Comparison of ENCODE assay signal across 2 cellular contexts in the genomic region with DNA sequence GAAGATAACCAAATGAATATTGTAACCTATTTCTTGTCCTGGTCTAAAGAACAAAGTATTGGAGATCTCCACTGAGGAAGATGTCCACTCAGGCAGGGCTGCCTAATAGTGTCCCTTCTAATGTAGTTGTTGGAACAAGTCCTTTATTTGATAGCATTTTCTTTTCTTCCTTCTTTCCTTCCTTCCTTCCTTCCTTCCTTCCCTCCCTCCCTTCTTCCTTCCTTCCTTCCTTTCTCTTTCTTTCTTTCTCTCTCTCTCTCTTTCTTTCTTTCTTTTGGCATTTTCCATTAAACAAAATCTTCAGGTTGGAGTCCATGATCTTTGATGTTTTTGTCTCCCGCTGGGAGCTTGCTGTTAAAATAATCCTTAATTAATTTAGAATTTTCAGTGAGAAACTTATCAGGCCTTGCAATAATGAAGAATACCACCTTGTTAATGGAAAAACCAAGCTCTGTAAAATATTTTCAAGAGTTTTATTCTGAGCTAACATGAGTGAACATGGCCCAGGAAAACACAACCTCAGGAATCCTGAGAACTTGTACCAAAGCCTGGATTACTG.
TF ChIP-seq lines count a peak whose summit lies in the region.

No MANE protein-coding gene starts in this region.

TF ChIP-seq in HepG2, 621 proteins besides CTCF, POLR2A, EP300 and RAD21:
- TF ChIP-seq ZNF460 (CRISPR knock-in tag; IDR thresholded peaks at IDR 0.05; ENCODE audit: borderline replicate concordance): no peak
- TF ChIP-seq HNRNPK (IDR thresholded peaks at IDR 0.05; ENCODE audit: low read depth, low read length, poor library complexity, severe bottlenecking): peak; percentile 34

TF ChIP-seq in SK-N-SH treated with all-trans-retinoic acid at 6 μM for 48 hours, 23 proteins besides CTCF, POLR2A, EP300 and RAD21:
- no peak for TF ChIP-seq GLIS3 (CRISPR knock-in tag; IDR thresholded peaks at IDR 0.05)
